26 cellular contexts compared by ENCODE assay signal in genomic region chr10:124325658-124325965, GRCh38.
"Had no signal": no experiment of that assay in that cellular context is flagged by ENCODE, and none has a peak within 500 bp of the region (broad histone marks: within the 10 kb centered on the region; RNA-seq: fewer than 3 reads in every experiment).

No MANE protein-coding gene starts in this region.

- H3K4me3 Mint-ChIP-seq: memory B cell; naive thymus-derived CD8-positive, alpha-beta T cell; nephron progenitor cell; stimulated activated naive B cell treated with anti-CD40 and anti-IgM and Interleukin-4, amounts not matched to agents 10 μg/mL and 1 μg/mL and 100 μg/mL, for 72 hours; stimulated activated naive CD8-positive, alpha-beta T cell treated with anti-CD3 and anti-CD28 coated beads, Interleukin-15, Interleukin-2, amounts not matched to agents 100 ng/mL and 50 ng/mL, for 24 hours had no signal

- H3K9ac ChIP-seq: parathyroid adenoma had no signal

- H3K4me3 ChIP-seq: dorsolateral prefrontal cortex, gastrocnemius medialis, lung, prostate gland, right atrium auricular region, thoracic aorta, transverse colon, upper lobe of right lung, uterus had no signal

- H3K4me1 Mint-ChIP-seq: memory B cell; stimulated activated naive B cell treated with anti-CD40 and anti-IgM and Interleukin-4, amounts not matched to agents 10 μg/mL and 1 μg/mL and 100 μg/mL, for 72 hours had no signal

- H3K9me3 ChIP-seq: gastrocnemius medialis, prostate gland, right atrium auricular region, thoracic aorta, transverse colon, upper lobe of right lung, uterus had no signal

- H3K27ac Mint-ChIP-seq: memory B cell; naive thymus-derived CD8-positive, alpha-beta T cell; nephron progenitor cell; stimulated activated naive B cell treated with anti-CD40 and anti-IgM and Interleukin-4, amounts not matched to agents 10 μg/mL and 1 μg/mL and 100 μg/mL, for 72 hours; stimulated activated naive CD8-positive, alpha-beta T cell treated with anti-CD3 and anti-CD28 coated beads, Interleukin-15, Interleukin-2, amounts not matched to agents 100 ng/mL and 50 ng/mL, for 24 hours had no signal

- H3K36me3 ChIP-seq: gastrocnemius medialis, prostate gland, right atrium auricular region, thoracic aorta, transverse colon, upper lobe of right lung, uterus had no signal

- H3K79me2 ChIP-seq: parathyroid adenoma had no signal

- ATAC-seq: esophagus mucosa; gastrocnemius medialis; naive thymus-derived CD8-positive, alpha-beta T cell; sciatic nerve; stimulated activated naive B cell treated with anti-CD40 and anti-IgM and Interleukin-4, amounts not matched to agents 10 μg/mL and 1 μg/mL and 100 μg/mL, for 72 hours; upper lobe of right lung had no signal

- DNase-seq: cerebellar nuclear complex; cortex of kidney; effector CD4-positive, alpha-beta T cell; foreskin fibroblast; gastrocnemius medialis; midbrain; naive thymus-derived CD8-positive, alpha-beta T cell; nephron progenitor cell; occipital lobe; stimulated activated CD4-positive, alpha-beta T cell treated with anti-CD3 and anti-CD28 coated beads, Interleukin-2, amount 100 ng/mL, for 24 hours; stimulated activated CD4-positive, alpha-beta T cell treated with anti-CD3 and anti-CD28 coated beads, Interleukin-4, amount 100 ng/mL, for 4 hours; stimulated activated naive B cell treated with anti-CD40 and anti-IgM and Interleukin-4, amounts not matched to agents 10 μg/mL and 1 μg/mL and 100 μg/mL, for 72 hours; transverse colon; uterus had no signal

- H3K4me1 ChIP-seq: gastrocnemius medialis, parathyroid adenoma, prostate gland, right atrium auricular region, transverse colon, upper lobe of right lung, uterus had no signal

- H3K27me3 ChIP-seq: gastrocnemius medialis, right atrium auricular region, transverse colon, upper lobe of right lung, uterus had no signal

- H3K36me3 Mint-ChIP-seq: memory B cell; naive thymus-derived CD8-positive, alpha-beta T cell had no signal

- H3K27ac ChIP-seq: dorsolateral prefrontal cortex, epithelial cell of prostate, gastrocnemius medialis, parathyroid adenoma, prostate gland, right atrium auricular region, thoracic aorta, transverse colon, upper lobe of right lung, uterus had no signal

- H2AFZ ChIP-seq: parathyroid adenoma had no signal

- H3K9me3 Mint-ChIP-seq: memory B cell; nephron progenitor cell; stimulated activated naive B cell treated with anti-CD40 and anti-IgM and Interleukin-4, amounts not matched to agents 10 μg/mL and 1 μg/mL and 100 μg/mL, for 72 hours; stimulated activated naive CD8-positive, alpha-beta T cell treated with anti-CD3 and anti-CD28 coated beads, Interleukin-15, Interleukin-2, amounts not matched to agents 100 ng/mL and 50 ng/mL, for 24 hours had no signal
